In genomic region chr6:161584929-161585328, GRCh38 we compare ENCODE assay signal across 23 cellular contexts.
"Had no signal": no experiment of that assay in that cellular context is flagged by ENCODE, and none has a peak within 500 bp of the region (broad histone marks: within the 10 kb centered on the region; RNA-seq: fewer than 3 reads in every experiment).

No MANE protein-coding gene starts in this region.

- H3K9me3 ChIP-seq: SJSA1 had no signal

- H3K27me3 ChIP-seq: SJSA1 had no signal

- FAIRE-seq: HTR-8/SVneo, RCC 7860 had no signal

- DNase-seq: KBM-7, MV-4-11, NCI-H1048, NCI-H1105, NCI-H1417, NCI-H1436 treated with DMSO at 0.1 percent for 48 hours, NCI-H1694, NCI-H187 treated with DMSO at 0.1 percent for 48 hours, NCI-H2029 treated with DMSO at 0.1 percent for 48 hours, NCI-H2171 treated with DMSO at 0.1 percent for 48 hours, NCI-H345, NCI-H524, NCI-H526 treated with DMSO at 0.1 percent for 48 hours, NCI-H774, Right ventricle myocardium superior, RPMI8226, SIG-M5, SW 1271 had no signal

- H3K36me3 ChIP-seq: SJSA1 had no signal

- H3K4me3 ChIP-seq: SJSA1, SK-N-MC had no signal

- H3K27ac ChIP-seq: HL-60, SJSA1, SK-N-MC had no signal
